Comparison of ENCODE assay signal across 31 cellular contexts in the genomic region with DNA sequence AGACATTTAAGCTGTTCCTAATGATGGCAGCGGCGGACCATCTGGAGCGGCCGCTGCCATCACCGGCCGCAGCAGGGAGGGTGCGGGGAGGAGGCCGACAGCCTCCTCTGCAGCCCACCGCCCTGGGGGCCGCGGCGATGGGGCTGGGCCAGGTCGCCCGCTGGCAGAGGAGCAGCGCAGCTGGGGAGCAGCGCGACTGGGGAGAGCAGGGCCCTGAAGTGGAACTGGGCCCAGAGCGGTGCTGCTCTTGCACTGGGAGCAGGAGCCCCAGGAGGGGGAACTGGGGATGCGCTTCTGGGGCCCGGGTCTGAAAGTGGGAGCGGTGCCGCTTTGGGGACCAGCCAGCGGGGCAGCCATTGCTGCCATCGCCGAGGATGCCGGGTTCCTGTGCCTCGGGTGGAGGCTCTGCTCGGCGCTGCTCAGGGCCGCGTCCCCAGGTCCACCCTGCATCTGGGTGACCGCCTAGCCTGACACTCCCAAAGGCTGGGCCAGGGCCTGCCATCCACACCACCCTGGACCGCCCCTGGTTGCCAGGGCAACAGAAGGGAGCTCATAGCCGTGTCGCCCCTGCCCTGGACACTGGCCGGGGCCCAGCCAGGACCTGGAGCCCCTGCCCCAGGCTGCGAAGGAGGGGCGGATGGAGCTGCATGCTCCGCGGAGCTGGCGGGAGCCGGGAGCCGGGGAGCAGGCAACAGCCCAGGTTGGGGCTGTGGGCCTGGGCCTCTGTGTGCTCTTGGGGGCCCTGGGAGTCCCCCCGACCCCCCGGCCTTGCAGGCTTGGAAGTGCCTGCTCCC. TPM values are rescaled to one million over a fixed set of nuclear protein-coding genes. Genes with fewer than 3 reads are reported as not detected.
DNase-seq lines count a peak whose midpoint lies in the region; ATAC-seq, FAIRE-seq and TF ChIP-seq lines count a peak whose summit lies in the region.
"Had no signal": no experiment of that assay in that cellular context is flagged by ENCODE, and none has a peak within 500 bp of the region (broad histone marks: within the 10 kb centered on the region; RNA-seq: fewer than 3 reads in every experiment).

No MANE protein-coding gene starts in this region.

- H3K36me3 ChIP-seq in breast epithelium = no peaks in the 10 kb centered on the region
- H3K36me3 ChIP-seq in Panc1 (ENCODE audit: control insufficient read depth, insufficient read depth, low read length) = no peaks in the 10 kb centered on the region
- no peaks in the 10 kb centered on the region for H3K36me3 ChIP-seq in keratinocyte (ENCODE audit: control insufficient read depth in 2 of 2, extremely low read depth in 1 of 2, insufficient read depth in 2 of 2, low read length in 2 of 2)
- no peaks in the 10 kb centered on the region for H3K36me3 ChIP-seq in HAP-1 (replicated peaks)

- intact Hi-C loops in MCF 10A (cut with micrococcal nuclease) = no loop called here
- intact Hi-C loops in breast epithelium (cut with DNase I; ENCODE audit: low total_unique reads) = no loop called here
- intact Hi-C loops in Panc1 (cut with micrococcal nuclease; ENCODE audit: unreplicated experiment) = no loop called here
- intact Hi-C loops in activated CD4-positive, alpha-beta T cell treated with anti-CD3 and anti-CD28 coated beads, Interleukin-2, amount 10 ng/mL, durations not matched to agents 24 days and 14 days (cut with micrococcal nuclease) = no loop called here

- H3K9me3 ChIP-seq in breast epithelium (no peaks in the 10 kb centered on the region), Panc1 (ENCODE audit: control insufficient read depth, insufficient read depth, low read depth, low read length) (no peaks in the 10 kb centered on the region), keratinocyte (ENCODE audit: control insufficient read depth, low read depth, low read length) (no peaks in the 10 kb centered on the region), HAP-1 (no peaks in the 10 kb centered on the region)
- H3K9me3 ChIP-seq: mucosa of descending colon had no signal

- H3K79me2 ChIP-seq in keratinocyte (ENCODE audit: control insufficient read depth, insufficient read depth, low read length) = no peaks in the 10 kb centered on the region

- no peak overlapping the region for H2AFZ ChIP-seq in keratinocyte (ENCODE audit: control insufficient read depth, low read length)

- H3K4me1 Mint-ChIP-seq in MCF 10A (ENCODE audit: insufficient read depth, unreplicated experiment) (peaks cover 9% of the 10 kb centered on the region), type B pancreatic cell (ENCODE audit: unreplicated experiment) (no peaks in the 10 kb centered on the region)
- peaks cover 5% of the 10 kb centered on the region for H3K4me1 Mint-ChIP-seq in activated CD4-positive, alpha-beta T cell treated with anti-CD3 and anti-CD28 coated beads, Interleukin-2, amount 10 ng/mL, durations not matched to agents 24 days and 14 days

- no peak for FAIRE-seq in keratinocyte (lab: Jason Lieb, UNC)
- FAIRE-seq: D721Med, small intestine had no signal

- H3K4me3 Mint-ChIP-seq in MCF 10A (ENCODE audit: unreplicated experiment) (peak overlapping the region; percentile 13), type B pancreatic cell (no peak overlapping the region)
- no peak overlapping the region for H3K4me3 Mint-ChIP-seq in activated CD4-positive, alpha-beta T cell treated with anti-CD3 and anti-CD28 coated beads, Interleukin-2, amount 10 ng/mL, durations not matched to agents 24 days and 14 days
- H3K4me3 Mint-ChIP-seq: activated CD4-positive, alpha-beta memory T cell treated with anti-CD3 and anti-CD28 coated beads, Interleukin-2, amount 10 ng/mL, durations not matched to agents 7 days and 5 days; CD4-positive, CD25-positive, alpha-beta regulatory T cell; effector memory CD8-positive, alpha-beta T cell; stimulated activated naive B cell treated with anti-CD40 and anti-IgM and Interleukin-4, amounts not matched to agents 10 μg/mL and 1 μg/mL and 100 μg/mL, for 72 hours had no signal

- POLR2A ChIA-PET in MCF 10A (lab: Yijun Ruan, JAX) = interaction anchor here (0.6 to 1.1 kb wide), 4 partner anchors 11 to 1566 kb away, joined by 3 to 7 read pairs (median 4); no protein-coding TSS in a partner anchor
- POLR2A ChIA-PET in Panc1 (lab: Charles Lee) = no interaction called here

- no peaks in the 10 kb centered on the region for H3K9me1 ChIP-seq in keratinocyte (ENCODE audit: control insufficient read depth, extremely low read depth, insufficient read depth, low read length)

- no peaks in the 10 kb centered on the region for H4K20me1 ChIP-seq in keratinocyte (ENCODE audit: control insufficient read depth, extremely low read depth, insufficient read depth, low read length)

- H3K27me3 Mint-ChIP-seq in MCF 10A (ENCODE audit: insufficient read depth, unreplicated experiment) (no peaks in the 10 kb centered on the region), type B pancreatic cell (peaks cover 11% of the 10 kb centered on the region)
- peaks cover 2% of the 10 kb centered on the region for H3K27me3 Mint-ChIP-seq in activated CD4-positive, alpha-beta T cell treated with anti-CD3 and anti-CD28 coated beads, Interleukin-2, amount 10 ng/mL, durations not matched to agents 24 days and 14 days
- H3K27me3 Mint-ChIP-seq: CD4-positive, CD25-positive, alpha-beta regulatory T cell had no signal

- H3K27ac Mint-ChIP-seq in MCF 10A (ENCODE audit: low read depth, unreplicated experiment) (no peak overlapping the region), type B pancreatic cell (no peak overlapping the region)
- no peak overlapping the region for H3K27ac Mint-ChIP-seq in activated CD4-positive, alpha-beta T cell treated with anti-CD3 and anti-CD28 coated beads, Interleukin-2, amount 10 ng/mL, durations not matched to agents 24 days and 14 days
- H3K27ac Mint-ChIP-seq: activated CD4-positive, alpha-beta memory T cell treated with anti-CD3 and anti-CD28 coated beads, Interleukin-2, amount 10 ng/mL, durations not matched to agents 7 days and 5 days; effector memory CD8-positive, alpha-beta T cell; stimulated activated naive B cell treated with anti-CD40 and anti-IgM and Interleukin-4, amounts not matched to agents 10 μg/mL and 1 μg/mL and 100 μg/mL, for 72 hours had no signal

- H3K36me3 Mint-ChIP-seq in MCF 10A (ENCODE audit: insufficient read depth, unreplicated experiment) (no peaks in the 10 kb centered on the region), type B pancreatic cell (no peaks in the 10 kb centered on the region)
- peaks cover 2% of the 10 kb centered on the region for H3K36me3 Mint-ChIP-seq in activated CD4-positive, alpha-beta T cell treated with anti-CD3 and anti-CD28 coated beads, Interleukin-2, amount 10 ng/mL, durations not matched to agents 24 days and 14 days (ENCODE audit: low read depth)
- H3K36me3 Mint-ChIP-seq: CD4-positive, CD25-positive, alpha-beta regulatory T cell; natural killer cell treated with Interleukin-12 subunit alpha and Interleukin-12 subunit beta and Interleukin-15 and Interleukin-18, amount 100 ng/mL, for 72 hours had no signal

- H3K9me3 Mint-ChIP-seq in MCF 10A (ENCODE audit: unreplicated experiment) = no peaks in the 10 kb centered on the region
- no peaks in the 10 kb centered on the region for H3K9me3 Mint-ChIP-seq in type B pancreatic cell
- H3K9me3 Mint-ChIP-seq in activated CD4-positive, alpha-beta T cell treated with anti-CD3 and anti-CD28 coated beads, Interleukin-2, amount 10 ng/mL, durations not matched to agents 24 days and 14 days = no peaks in the 10 kb centered on the region
- H3K9me3 Mint-ChIP-seq: CD4-positive, CD25-positive, alpha-beta regulatory T cell; effector memory CD8-positive, alpha-beta T cell had no signal

- no peak for TF ChIP-seq CTCF in MCF 10A (IDR thresholded peaks at IDR 0.05; ENCODE audit: unreplicated experiment)
- no peak for TF ChIP-seq CTCF in breast epithelium (IDR thresholded peaks at IDR 0.05)
- no peak for TF ChIP-seq CTCF in Panc1 (IDR thresholded peaks at IDR 0.05)
- TF ChIP-seq CTCF in keratinocyte (optimal IDR thresholded peaks at IDR 0.05 in 1 of 3, IDR thresholded peaks at IDR 0.05 in 1 of 3, conservative IDR thresholded peaks at IDR 0.05 in 1 of 3; ENCODE audit: extremely low read depth in 1 of 3, insufficient read depth in 2 of 3, low read length in 3 of 3) = no peak
- TF ChIP-seq CTCF in type B pancreatic cell (conservative IDR thresholded peaks at IDR 0.05) = no peak

- peak overlapping the region; percentile 93 for H3K4me2 ChIP-seq in keratinocyte (ENCODE audit: control insufficient read depth, extremely low read depth, insufficient read depth, low read depth, low read length)

- DNase-seq in MCF 10A (ENCODE audit: unreplicated experiment) (no peak), breast epithelium (ENCODE audit: low spot score in 2 of 2) (no peak), Panc1 (ENCODE audit: low read depth, low spot score) (no peak), keratinocyte (ENCODE audit: low read depth, low spot score) (no peak), type B pancreatic cell (ENCODE audit: extremely low spot score, unreplicated experiment) (peak; percentile 66), middle frontal gyrus (ENCODE audit: extremely low spot score, low spot score) (no peak), HAP-1 (ENCODE audit: low spot score in 2 of 2) (no peak)
- no peak for DNase-seq in activated CD4-positive, alpha-beta T cell treated with anti-CD3 and anti-CD28 coated beads, Interleukin-2, amount 10 ng/mL, durations not matched to agents 24 days and 14 days
- DNase-seq: 8988T; activated CD4-positive, alpha-beta memory T cell treated with anti-CD3 and anti-CD28 coated beads, Interleukin-2, amount 10 ng/mL, durations not matched to agents 7 days and 5 days; activated CD4-positive, CD25-positive, alpha-beta regulatory T cell treated with anti-CD3 and anti-CD28 coated beads, Interleukin-2, amount 50 U/mL, for 72 hours; activated CD8-positive, alpha-beta memory T cell treated with anti-CD3 and anti-CD28 coated beads, Interleukin-2, amount 50 U/mL, for 4 hours; activated naive CD4-positive, alpha-beta T cell; central memory CD4-positive, alpha-beta T cell; cortex of kidney; effector memory CD8-positive, alpha-beta T cell; erythroblast; head of caudate nucleus; mucosa of descending colon; NCI-H1436 treated with DMSO at 0.1 percent for 48 hours; NCI-H2081 treated with DMSO at 0.1 percent for 48 hours; NCI-H345; NCI-H69; small intestine; stimulated activated naive B cell treated with anti-CD40 and anti-IgM and Interleukin-4, amounts not matched to agents 10 μg/mL and 1 μg/mL and 100 μg/mL, for 72 hours; T-helper 2 cell had no signal

- no peak for TF ChIP-seq POLR2A in breast epithelium (IDR thresholded peaks at IDR 0.05)

- no peak overlapping the region for H3K27ac ChIP-seq in breast epithelium
- H3K27ac ChIP-seq in Panc1 (ENCODE audit: low read length) = no peak overlapping the region
- H3K27ac ChIP-seq in keratinocyte (ENCODE audit: control insufficient read depth, insufficient read depth, low read length) = peak overlapping the region; percentile 72

- H3K9ac ChIP-seq in keratinocyte (ENCODE audit: control insufficient read depth, extremely low read depth, insufficient read depth, low read length) = no peak overlapping the region

- H3K27me3 ChIP-seq in breast epithelium (no peaks in the 10 kb centered on the region), Panc1 (ENCODE audit: control insufficient read depth, insufficient read depth, low read length) (no peaks in the 10 kb centered on the region), keratinocyte (ENCODE audit: control insufficient read depth, extremely low read depth, insufficient read depth, low read length) (no peaks in the 10 kb centered on the region), HAP-1 (ENCODE audit: low read depth) (0 out of 2 replicates have a peak, but pooled peaks cover 3% of the 10 kb centered on the region)

- no peaks in the 10 kb centered on the region for H3K4me1 ChIP-seq in breast epithelium
- no peaks in the 10 kb centered on the region for H3K4me1 ChIP-seq in Panc1 (ENCODE audit: control insufficient read depth, insufficient read depth, low read length)
- H3K4me1 ChIP-seq in keratinocyte (ENCODE audit: control insufficient read depth, extremely low read depth, insufficient read depth, low read length) = peaks cover 23% of the 10 kb centered on the region
- no peaks in the 10 kb centered on the region for H3K4me1 ChIP-seq in HAP-1

- in situ Hi-C loops in Panc1 (cut with HindIII; ENCODE audit: low pct_unique_long_range_greater_than_20kb, low sequenced_read_pairs) (no loop called here), HAP-1 (cut with MboI; ENCODE audit: low sequenced_read_pairs) (no loop called here)

- H3K4me3 ChIP-seq in breast epithelium (no peak overlapping the region), Panc1 (ENCODE audit: low read depth in 2 of 2, low read length in 2 of 2) (no peak overlapping the region), keratinocyte (ENCODE audit: control insufficient read depth in 2 of 3, extremely low read depth in 1 of 3, insufficient read depth in 2 of 3, low read depth in 1 of 3, low read length in 3 of 3) (peak overlapping the region in 1 of 3 experiments; percentile 58), HAP-1 (no peak overlapping the region)
- H3K4me3 ChIP-seq: mucosa of descending colon had no signal

- ATAC-seq in Panc1 = peak; percentile 54; the same call in 1 of the 2 replicates
- ATAC-seq: effector memory CD8-positive, alpha-beta T cell had no signal

- CTCF ChIA-PET in MCF 10A (lab: Yijun Ruan, JAX) (interaction anchor here (0.7 to 1.3 kb wide), 5 partner anchors 47 to 444 kb away, joined by 3 to 5 read pairs (median 4); no protein-coding TSS in a partner anchor), Panc1 (lab: Charles Lee) (no interaction called here)

- BruUV-seq in MCF 10A (replicated peaks; lab: Mats Ljungman, UMichigan) (no TSS peak), Panc1 (replicated peaks; lab: Mats Ljungman, UMichigan) (no TSS peak)

- dilution Hi-C loops in keratinocyte (cut with MboI; ENCODE audit: extremely low pct_ligation_motif_present, low sequenced_read_pairs) = no loop called here

RNA-seq across cellular contexts. Expression of gene PLA2G4E, which starts 15.5 kb away (rescaled TPM):
- total RNA-seq in MCF 10A (2022) (0.07 and 0.12 TPM in 2 replicates), breast epithelium (not detected), Panc1 (2021; ENCODE audit: unreplicated experiment) (not detected), type B pancreatic cell (ENCODE audit: low replicate concordance) (0.12 TPM in 1 of 2 replicates, not detected in the other)
- not detected for polyA plus RNA-seq in Panc1 (2012; ENCODE audit: insufficient read length)
- 1.1 to 6.7 TPM (median 3.5 TPM) in 3 replicates for polyA plus RNA-seq in keratinocyte
- 16.7 TPM for polyA plus RNA-seq in keratinocyte (2011; ENCODE audit: low read depth)
- polyA plus RNA-seq in keratinocyte (2011; cell fraction: cytosol; rRNA removed) = 1.0 and 1.7 TPM in 2 replicates
- polyA plus RNA-seq in keratinocyte (2011; cell fraction: nucleus; rRNA removed) = 7.9 and 10.2 TPM in 2 replicates
- polyA plus RNA-seq in keratinocyte (2012; ENCODE audit: low replicate concordance) = 0.96 and 41.0 TPM in 2 replicates
- 2.3 to 3.8 TPM (median 2.4 TPM) in 3 replicates for polyA minus RNA-seq in keratinocyte
- polyA minus RNA-seq in keratinocyte (2011; cell fraction: cytosol; rRNA and poly(A)+ RNA removed) = 1.3 TPM
- 5.5 and 6.4 TPM in 2 replicates for polyA minus RNA-seq in keratinocyte (2011; cell fraction: nucleus; rRNA and poly(A)+ RNA removed)
- not detected in 2 replicates for total RNA-seq in activated CD4-positive, alpha-beta T cell treated with anti-CD3 and anti-CD28 coated beads, Interleukin-2, amount 10 ng/mL, durations not matched to agents 24 days and 14 days
- total RNA-seq: activated CD4-positive, alpha-beta memory T cell treated with anti-CD3 and anti-CD28 coated beads, Interleukin-2, amount 10 ng/mL, durations not matched to agents 7 days and 5 days; CD4-positive, CD25-positive, alpha-beta regulatory T cell; LHCN-M2; natural killer cell treated with Interleukin-12 subunit alpha and Interleukin-12 subunit beta and Interleukin-15 and Interleukin-18, amount 100 ng/mL, for 72 hours; osteocyte had no signal
- polyA plus RNA-seq: CD4-positive, CD25-positive, alpha-beta regulatory T cell had no signal

RNA-seq across cellular contexts. Expression of gene PLA2G4D, which starts 58.1 kb away (rescaled TPM):
- total RNA-seq in MCF 10A (2022) (not detected in 2 replicates), breast epithelium (not detected), Panc1 (2021; ENCODE audit: unreplicated experiment) (not detected), type B pancreatic cell (ENCODE audit: low replicate concordance) (not detected in 2 replicates)
- not detected for polyA plus RNA-seq in Panc1 (2012; ENCODE audit: insufficient read length)
- 0.45 to 1.5 TPM (median 0.69 TPM) in 3 replicates for polyA plus RNA-seq in keratinocyte
- polyA plus RNA-seq in keratinocyte (2011; ENCODE audit: low read depth) = 11.3 TPM
- polyA plus RNA-seq in keratinocyte (2011; cell fraction: cytosol; rRNA removed) = 0.23 and 0.32 TPM in 2 replicates
- 2.0 and 2.3 TPM in 2 replicates for polyA plus RNA-seq in keratinocyte (2011; cell fraction: nucleus; rRNA removed)
- polyA plus RNA-seq in keratinocyte (2012; ENCODE audit: low replicate concordance) = 0.37 and 24.3 TPM in 2 replicates
- 0.42 to 1.5 TPM (median 0.49 TPM) in 3 replicates for polyA minus RNA-seq in keratinocyte
- polyA minus RNA-seq in keratinocyte (2011; cell fraction: cytosol; rRNA and poly(A)+ RNA removed) = 0.58 TPM
- polyA minus RNA-seq in keratinocyte (2011; cell fraction: nucleus; rRNA and poly(A)+ RNA removed) = 1.7 and 1.8 TPM in 2 replicates
- total RNA-seq in activated CD4-positive, alpha-beta T cell treated with anti-CD3 and anti-CD28 coated beads, Interleukin-2, amount 10 ng/mL, durations not matched to agents 24 days and 14 days = not detected in 2 replicates
- total RNA-seq: activated CD4-positive, alpha-beta memory T cell treated with anti-CD3 and anti-CD28 coated beads, Interleukin-2, amount 10 ng/mL, durations not matched to agents 7 days and 5 days; CD4-positive, CD25-positive, alpha-beta regulatory T cell; LHCN-M2; natural killer cell treated with Interleukin-12 subunit alpha and Interleukin-12 subunit beta and Interleukin-15 and Interleukin-18, amount 100 ng/mL, for 72 hours; osteocyte had no signal
- polyA plus RNA-seq: CD4-positive, CD25-positive, alpha-beta regulatory T cell had no signal
